In genomic region chrX:50707376-50707775, GRCh38 we compare ENCODE assay signal across 1 cellular context.
TF ChIP-seq lines count a peak whose summit lies in the region.

No MANE protein-coding gene starts in this region.

TF ChIP-seq in Ishikawa, 13 proteins besides CTCF, POLR2A, EP300 and RAD21:
- no peak for TF ChIP-seq MAX (IDR thresholded peaks at IDR 0.05)
- peak; percentile 73 for TF ChIP-seq NFIC (IDR thresholded peaks at IDR 0.05)
